In the genomic region with DNA sequence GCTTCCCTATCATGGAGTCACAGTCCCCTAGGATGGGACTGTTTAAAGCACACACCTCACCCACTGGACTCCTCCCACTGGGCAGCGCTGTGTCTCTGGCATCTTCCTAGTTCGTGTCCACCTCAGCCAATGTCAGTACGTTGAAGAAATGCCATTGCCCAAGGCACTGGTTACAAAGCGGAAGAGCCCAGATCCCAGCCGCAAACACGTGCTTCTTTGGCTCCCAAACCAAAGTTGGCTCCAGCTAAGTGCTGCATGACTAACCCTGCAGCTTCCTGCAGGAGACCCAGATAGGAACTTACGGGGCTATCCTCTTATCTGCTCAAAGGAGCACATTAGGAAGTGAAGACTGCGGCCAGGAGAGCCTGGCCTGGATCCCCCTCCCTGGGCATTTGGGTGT, we compare ENCODE assay signal across 8 cellular contexts. TPM values are rescaled to one million over a fixed set of nuclear protein-coding genes. Genes with fewer than 3 reads are reported as not detected.
DNase-seq lines count a peak whose midpoint lies in the region; ATAC-seq and TF ChIP-seq lines count a peak whose summit lies in the region.

No MANE protein-coding gene starts in this region.

- TF ChIP-seq CTCF in CD14-positive monocyte (IDR thresholded peaks at IDR 0.05) = no peak
- TF ChIP-seq CTCF in Caco-2 (IDR thresholded peaks at IDR 0.05; ENCODE audit: insufficient read depth in 1 of 2, low read depth in 1 of 2, low read length in 1 of 2, severe bottlenecking in 1 of 2, unreplicated experiment in 1 of 2) = no peak

- peaks cover 19% of the 10 kb centered on the region for H3K4me1 ChIP-seq in Caco-2

- H3K4me1 Mint-ChIP-seq in CD14-positive monocyte (peaks cover 86% of the 10 kb centered on the region), Caco-2 (ENCODE audit: low read depth, unreplicated experiment) (peaks cover 12% of the 10 kb centered on the region)
- peaks cover 49 to 54% of the 10 kb centered on the region in 2 donors for H3K4me1 Mint-ChIP-seq in natural killer cell treated with Interleukin-12 subunit alpha and Interleukin-12 subunit beta and Interleukin-15 and Interleukin-18, amount 100 ng/mL, for 72 hours (ENCODE audit: low read depth in 2 of 2)

- no peaks in the 10 kb centered on the region for H3K36me3 ChIP-seq in Caco-2 (ENCODE audit: control insufficient read depth, insufficient read depth, low read length)

- H3K27me3 Mint-ChIP-seq in CD14-positive monocyte (ENCODE audit: low read depth in 3 of 3) (no peaks in the 10 kb centered on the region), Caco-2 (ENCODE audit: insufficient read depth, unreplicated experiment) (no peaks in the 10 kb centered on the region)
- no peaks in the 10 kb centered on the region for H3K27me3 Mint-ChIP-seq in natural killer cell treated with Interleukin-12 subunit alpha and Interleukin-12 subunit beta and Interleukin-15 and Interleukin-18, amount 100 ng/mL, for 72 hours

- BruUV-seq in Caco-2 (replicated peaks; lab: Mats Ljungman, UMichigan) = no TSS peak

- intact Hi-C loops in CD14-positive monocyte (cut with micrococcal nuclease) = no loop called here
- intact Hi-C loops in Caco-2 (cut with micrococcal nuclease; ENCODE audit: unreplicated experiment) = no loop called here

- H3K4me3 ChIP-seq in Caco-2 (ENCODE audit: low read depth, low read length) = no peak overlapping the region

- ATAC-seq in natural killer cell treated with Interleukin-12 subunit alpha and Interleukin-12 subunit beta and Interleukin-15 and Interleukin-18, amount 100 ng/mL, for 72 hours = peak in 1 of 2 donors; percentile 50
- ATAC-seq in GM18867 (IDR thresholded peaks at IDR 0.05; ENCODE audit: unreplicated experiment) = no peak
- no peak for ATAC-seq in HG02852 (IDR thresholded peaks at IDR 0.05; ENCODE audit: unreplicated experiment)

- H3K27ac Mint-ChIP-seq in CD14-positive monocyte = peak overlapping the region; percentile 89 to 96 (median 94)
- H3K27ac Mint-ChIP-seq in natural killer cell treated with Interleukin-12 subunit alpha and Interleukin-12 subunit beta and Interleukin-15 and Interleukin-18, amount 100 ng/mL, for 72 hours = peak overlapping the region; percentile 65 to 76
- no peak overlapping the region for H3K27ac Mint-ChIP-seq in Caco-2 (ENCODE audit: unreplicated experiment)

- no peaks in the 10 kb centered on the region for H3K27me3 ChIP-seq in Caco-2 (replicated peaks; ENCODE audit: control insufficient read depth, insufficient read depth, low read length)

- peaks cover 40 to 63% of the 10 kb centered on the region in 2 donors for H3K36me3 Mint-ChIP-seq in CD14-positive monocyte
- peaks cover 10% of the 10 kb centered on the region for H3K36me3 Mint-ChIP-seq in natural killer cell treated with Interleukin-12 subunit alpha and Interleukin-12 subunit beta and Interleukin-15 and Interleukin-18, amount 100 ng/mL, for 72 hours
- H3K36me3 Mint-ChIP-seq in Caco-2 (ENCODE audit: insufficient read depth, unreplicated experiment) = no peaks in the 10 kb centered on the region

- H3K9me3 ChIP-seq in Caco-2 = no peaks in the 10 kb centered on the region

- POLR2A ChIA-PET in Caco-2 (lab: Charles Lee) = no interaction called here

- CTCF ChIA-PET in Caco-2 (lab: Charles Lee) = no interaction called here

- no peaks in the 10 kb centered on the region for H3K9me3 Mint-ChIP-seq in CD14-positive monocyte
- no peaks in the 10 kb centered on the region for H3K9me3 Mint-ChIP-seq in natural killer cell treated with Interleukin-12 subunit alpha and Interleukin-12 subunit beta and Interleukin-15 and Interleukin-18, amount 100 ng/mL, for 72 hours
- H3K9me3 Mint-ChIP-seq in Caco-2 (ENCODE audit: unreplicated experiment) = no peaks in the 10 kb centered on the region

- peak overlapping the region in 1 of 2 donors; percentile 40 for H3K4me3 Mint-ChIP-seq in CD14-positive monocyte
- H3K4me3 Mint-ChIP-seq in natural killer cell treated with Interleukin-12 subunit alpha and Interleukin-12 subunit beta and Interleukin-15 and Interleukin-18, amount 100 ng/mL, for 72 hours = peak overlapping the region; percentile 57
- H3K4me3 Mint-ChIP-seq in Caco-2 (ENCODE audit: unreplicated experiment) = no peak overlapping the region

- DNase-seq in CD14-positive monocyte (ENCODE audit: low spot score) = peak; percentile 81
- DNase-seq in NOMO-1 (lab: John Stamatoyannopoulos, UW; ENCODE audit: unreplicated experiment in 2 of 2) = peak; percentile 85 to 88
- peak; percentile 94 for DNase-seq in dermis blood vessel endothelial cell
- no peak for DNase-seq in natural killer cell treated with Interleukin-12 subunit alpha and Interleukin-12 subunit beta and Interleukin-15 and Interleukin-18, amount 100 ng/mL, for 72 hours (ENCODE audit: low spot score)
- no peak for DNase-seq in Caco-2
- DNase-seq in NCI-H1105 (lab: John Stamatoyannopoulos, UW) = no peak

RNA-seq across cellular contexts. Expression of gene SYNE3, which starts 9.3 kb away (rescaled TPM):
- polyA plus RNA-seq in CD14-positive monocyte = 1 to 10 TPM; 2.6 to 3.5 TPM
- total RNA-seq in dermis blood vessel endothelial cell (15.5 and 33.6 TPM in 2 replicates), Caco-2 (2022) (19.4 and 21.2 TPM in 2 replicates)
- 10 to 100 TPM; 46.9 to 62.4 TPM for total RNA-seq in natural killer cell treated with Interleukin-12 subunit alpha and Interleukin-12 subunit beta and Interleukin-15 and Interleukin-18, amount 100 ng/mL, for 72 hours

RNA-seq across cellular contexts. Expression of gene GLRX5, which starts 27.7 kb away (rescaled TPM):
- 10 to 100 TPM; 31.1 to 43.1 TPM for polyA plus RNA-seq in CD14-positive monocyte
- total RNA-seq in dermis blood vessel endothelial cell (50.2 and 56.9 TPM in 2 replicates), Caco-2 (2022) (66.2 and 67.8 TPM in 2 replicates)
- 10 to 100 TPM; 35.5 to 36.1 TPM for total RNA-seq in natural killer cell treated with Interleukin-12 subunit alpha and Interleukin-12 subunit beta and Interleukin-15 and Interleukin-18, amount 100 ng/mL, for 72 hours

Comparison
In these comparisons a context has a peak if more than half of its experiments do, and no peak if none do; other contexts are left out.
1. DNase-seq: peak in CD14-positive monocyte (single experiment), NOMO-1 (2 of 2) and dermis blood vessel endothelial cell (single experiment); none in natural killer cell treated with Interleukin-12 subunit alpha and Interleukin-12 subunit beta and Interleukin-15 and Interleukin-18, amount 100 ng/mL, for 72 hours (single experiment), Caco-2 (0 of 2) and NCI-H1105 (single experiment).